ENCODE assay signal across 9 cellular contexts in genomic region chrX:78555401-78555980, GRCh38.
A peak's percentile ranks its signal among the peaks of the same experiment; 100 is the strongest.
DNase-seq lines count a peak whose midpoint lies in the region; ATAC-seq and TF ChIP-seq lines count a peak whose summit lies in the region.
"Had no signal": no experiment of that assay in that cellular context is flagged by ENCODE, and none has a peak within 500 bp of the region (broad histone marks: within the 10 kb centered on the region; RNA-seq: fewer than 3 reads in every experiment).

No MANE protein-coding gene starts in this region.

- TF ChIP-seq POLR2A in uterus (IDR thresholded peaks at IDR 0.05): no peak

- H3K4me1 ChIP-seq in uterus: no peaks in the 10 kb centered on the region
- H3K4me1 ChIP-seq: SJSA1 had no signal

- TF ChIP-seq CTCF in natural killer cell (IDR thresholded peaks at IDR 0.05) (peak; percentile 50), uterus (IDR thresholded peaks at IDR 0.05) (peak; percentile 35 to 46 (median 40))

- in situ Hi-C loops in SK-MEL-5 (cut with HindIII; ENCODE audit: low pct_unique_long_range_greater_than_20kb, low sequenced_read_pairs): no loop called here

- no peak overlapping the region for H3K4me3 ChIP-seq in uterus
- H3K4me3 ChIP-seq: SJSA1 had no signal

- H3K4me3 Mint-ChIP-seq in natural killer cell: no peak overlapping the region
- no peak overlapping the region for H3K4me3 Mint-ChIP-seq in natural killer cell treated with Interleukin-12 subunit alpha and Interleukin-12 subunit beta and Interleukin-15 and Interleukin-18, amount 100 ng/mL, for 72 hours
- no peak overlapping the region for H3K4me3 Mint-ChIP-seq in immature natural killer cell

- H3K36me3 Mint-ChIP-seq in natural killer cell: no peaks in the 10 kb centered on the region
- H3K36me3 Mint-ChIP-seq in natural killer cell treated with Interleukin-12 subunit alpha and Interleukin-12 subunit beta and Interleukin-15 and Interleukin-18, amount 100 ng/mL, for 72 hours: no peaks in the 10 kb centered on the region
- H3K36me3 Mint-ChIP-seq in immature natural killer cell: no peaks in the 10 kb centered on the region

- H3K27ac Mint-ChIP-seq in natural killer cell: no peak overlapping the region
- no peak overlapping the region for H3K27ac Mint-ChIP-seq in natural killer cell treated with Interleukin-12 subunit alpha and Interleukin-12 subunit beta and Interleukin-15 and Interleukin-18, amount 100 ng/mL, for 72 hours
- H3K27ac Mint-ChIP-seq in immature natural killer cell: no peak overlapping the region

- intact Hi-C loops in natural killer cell (cut with micrococcal nuclease): loop anchor here (1.0 to 10.0 kb wide), 4 partner anchors 331 to 899 kb away; no protein-coding TSS in a partner anchor
- intact Hi-C loops in uterus (cut with DNase I; ENCODE audit: low total_unique reads): no loop called here

- H3K4me1 Mint-ChIP-seq in natural killer cell (peaks cover 4 to 5% of the 10 kb centered on the region in 2 donors), immature natural killer cell (peaks cover 0 to 6% of the 10 kb centered on the region in 2 donors)
- peaks cover 0 to 5% of the 10 kb centered on the region in 2 donors for H3K4me1 Mint-ChIP-seq in natural killer cell treated with Interleukin-12 subunit alpha and Interleukin-12 subunit beta and Interleukin-15 and Interleukin-18, amount 100 ng/mL, for 72 hours (ENCODE audit: low read depth in 2 of 2)

- DNase-seq in natural killer cell (no peak), SK-MEL-5 (ENCODE audit: low read depth, low spot score) (peak; percentile 3), immature natural killer cell (peak in 2 of 3 donors; percentile 22), uterus (no peak), NCI-H510A (lab: John Stamatoyannopoulos, UW) (no peak), NCI-H1436 (lab: John Stamatoyannopoulos, UW) (no peak)
- no peak for DNase-seq in natural killer cell treated with Interleukin-12 subunit alpha and Interleukin-12 subunit beta and Interleukin-15 and Interleukin-18, amount 100 ng/mL, for 72 hours (ENCODE audit: low spot score)

- ATAC-seq in natural killer cell (peak in 2 of 3 donors; percentile 40 to 52), GM21717 (IDR thresholded peaks at IDR 0.05; ENCODE audit: unreplicated experiment) (no peak)
- no peak for ATAC-seq in natural killer cell treated with Interleukin-12 subunit alpha and Interleukin-12 subunit beta and Interleukin-15 and Interleukin-18, amount 100 ng/mL, for 72 hours

- H3K27me3 ChIP-seq in uterus: no peaks in the 10 kb centered on the region
- H3K27me3 ChIP-seq: SJSA1 had no signal

- no peaks in the 10 kb centered on the region for H3K9me3 ChIP-seq in uterus
- H3K9me3 ChIP-seq: SJSA1 had no signal

- H3K27ac ChIP-seq in uterus: no peak overlapping the region
- H3K27ac ChIP-seq: SJSA1 had no signal

- H3K9me3 Mint-ChIP-seq in natural killer cell (no peaks in the 10 kb centered on the region), immature natural killer cell (no peaks in the 10 kb centered on the region)
- no peaks in the 10 kb centered on the region for H3K9me3 Mint-ChIP-seq in natural killer cell treated with Interleukin-12 subunit alpha and Interleukin-12 subunit beta and Interleukin-15 and Interleukin-18, amount 100 ng/mL, for 72 hours

- H3K36me3 ChIP-seq in uterus: no peaks in the 10 kb centered on the region
- H3K36me3 ChIP-seq: SJSA1 had no signal

- no peaks in the 10 kb centered on the region for H3K27me3 Mint-ChIP-seq in natural killer cell (ENCODE audit: low read depth in 2 of 2)
- no peaks in the 10 kb centered on the region for H3K27me3 Mint-ChIP-seq in natural killer cell treated with Interleukin-12 subunit alpha and Interleukin-12 subunit beta and Interleukin-15 and Interleukin-18, amount 100 ng/mL, for 72 hours
- H3K27me3 Mint-ChIP-seq in immature natural killer cell (ENCODE audit: low read depth in 3 of 3): peaks cover 0 to 7% (median 2%) of the 10 kb centered on the region in 3 donors

Comparison
In these comparisons a context has a peak if more than half of its experiments do, and no peak if none do; other contexts are left out.
1. ATAC-seq: peak in natural killer cell (2 of 3); none in natural killer cell treated with Interleukin-12 subunit alpha and Interleukin-12 subunit beta and Interleukin-15 and Interleukin-18, amount 100 ng/mL, for 72 hours (0 of 2) and GM21717 (single experiment).
2. DNase-seq: peak in SK-MEL-5 (single experiment) and immature natural killer cell (2 of 3); none in natural killer cell (single experiment), natural killer cell treated with Interleukin-12 subunit alpha and Interleukin-12 subunit beta and Interleukin-15 and Interleukin-18, amount 100 ng/mL, for 72 hours (single experiment), uterus (0 of 2), NCI-H510A (single experiment) and NCI-H1436 (single experiment).